Comparison of ENCODE assay signal across 13 cellular contexts in the genomic region with DNA sequence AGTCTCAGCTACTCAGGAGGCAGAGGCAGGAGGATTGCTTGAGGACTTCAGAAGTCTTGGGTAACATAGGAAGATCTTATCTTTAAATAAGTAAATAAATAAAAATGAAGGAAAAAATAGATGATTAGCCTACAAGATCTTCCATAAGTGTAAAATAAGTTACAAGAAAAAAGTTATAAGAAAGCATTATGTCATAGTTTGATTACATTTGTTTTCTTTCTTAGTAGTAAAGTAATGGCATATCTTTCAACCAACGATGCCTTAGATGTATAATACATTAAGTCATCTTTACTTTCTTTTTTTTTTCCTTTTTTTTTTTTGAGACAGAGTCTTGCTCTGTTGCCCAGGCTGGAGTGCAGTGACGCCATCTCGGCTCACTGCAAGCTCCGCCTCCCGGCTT.
"Had no signal": no experiment of that assay in that cellular context is flagged by ENCODE, and none has a peak within 500 bp of the region (broad histone marks: within the 10 kb centered on the region; RNA-seq: fewer than 3 reads in every experiment).

No MANE protein-coding gene starts in this region.

- H3K36me3 Mint-ChIP-seq: activated CD4-positive, alpha-beta memory T cell treated with anti-CD3 and anti-CD28 coated beads for 36 hours; activated CD8-positive, alpha-beta memory T cell treated with anti-CD3 and anti-CD28 coated beads, Interleukin-2, amount 10 ng/mL, durations not matched to agents 7 days and 5 days; activated naive CD4-positive, alpha-beta T cell treated with anti-CD3 and anti-CD28 coated beads, Interleukin-2, amount 10 ng/mL, durations not matched to agents 7 days and 5 days; naive thymus-derived CD8-positive, alpha-beta T cell; stimulated activated memory B cell treated with anti-CD40 and anti-IgM and Interleukin-4, amounts not matched to agents 10 μg/mL and 1 μg/mL and 100 μg/mL, for 72 hours had no signal

- FAIRE-seq: colon, endometrium had no signal

- H3K4me1 Mint-ChIP-seq: activated CD4-positive, alpha-beta T cell treated with anti-CD3 and anti-CD28 coated beads for 36 hours; activated CD8-positive, alpha-beta memory T cell treated with anti-CD3 and anti-CD28 coated beads, Interleukin-2, amount 10 ng/mL, durations not matched to agents 7 days and 5 days; activated naive CD4-positive, alpha-beta T cell treated with anti-CD3 and anti-CD28 coated beads, Interleukin-2, amount 10 ng/mL, durations not matched to agents 7 days and 5 days; naive thymus-derived CD8-positive, alpha-beta T cell; stimulated activated memory B cell treated with anti-CD40 and anti-IgM and Interleukin-4, amounts not matched to agents 10 μg/mL and 1 μg/mL and 100 μg/mL, for 72 hours had no signal

- H3K9me3 Mint-ChIP-seq: activated CD4-positive, alpha-beta memory T cell treated with anti-CD3 and anti-CD28 coated beads for 36 hours; activated naive CD4-positive, alpha-beta T cell treated with anti-CD3 and anti-CD28 coated beads, Interleukin-2, amount 10 ng/mL, durations not matched to agents 7 days and 5 days; naive thymus-derived CD8-positive, alpha-beta T cell; stimulated activated memory B cell treated with anti-CD40 and anti-IgM and Interleukin-4, amounts not matched to agents 10 μg/mL and 1 μg/mL and 100 μg/mL, for 72 hours had no signal

- H3K4me1 ChIP-seq: adrenal gland had no signal

- ATAC-seq: activated CD4-positive, alpha-beta T cell treated with anti-CD3 and anti-CD28 coated beads for 36 hours; activated CD8-positive, alpha-beta memory T cell treated with anti-CD3 and anti-CD28 coated beads, Interleukin-2, amount 10 ng/mL, durations not matched to agents 7 days and 5 days; left lobe of liver; naive thymus-derived CD8-positive, alpha-beta T cell; stimulated activated memory B cell treated with anti-CD40 and anti-IgM and Interleukin-4, amounts not matched to agents 10 μg/mL and 1 μg/mL and 100 μg/mL, for 72 hours had no signal

- H3K4me3 Mint-ChIP-seq: activated CD4-positive, alpha-beta memory T cell treated with anti-CD3 and anti-CD28 coated beads for 36 hours; activated CD4-positive, alpha-beta T cell treated with anti-CD3 and anti-CD28 coated beads for 36 hours; activated CD8-positive, alpha-beta memory T cell treated with anti-CD3 and anti-CD28 coated beads, Interleukin-2, amount 10 ng/mL, durations not matched to agents 7 days and 5 days; activated naive CD4-positive, alpha-beta T cell treated with anti-CD3 and anti-CD28 coated beads, Interleukin-2, amount 10 ng/mL, durations not matched to agents 7 days and 5 days; naive thymus-derived CD8-positive, alpha-beta T cell; stimulated activated memory B cell treated with anti-CD40 and anti-IgM and Interleukin-4, amounts not matched to agents 10 μg/mL and 1 μg/mL and 100 μg/mL, for 72 hours had no signal

- DNase-seq: activated CD4-positive, alpha-beta memory T cell treated with anti-CD3 and anti-CD28 coated beads for 36 hours; activated CD4-positive, alpha-beta T cell treated with anti-CD3 and anti-CD28 coated beads for 36 hours; activated CD8-positive, alpha-beta memory T cell treated with anti-CD3 and anti-CD28 coated beads, Interleukin-2, amount 10 ng/mL, durations not matched to agents 7 days and 5 days; activated naive CD4-positive, alpha-beta T cell treated with anti-CD3 and anti-CD28 coated beads, Interleukin-2, amount 10 ng/mL, durations not matched to agents 7 days and 5 days; activated T-cell treated with anti-CD3 and anti-CD28 coated beads, Interleukin-2, amount 50 U/mL, for 1 hour; adrenal gland; islet precursor cell; naive thymus-derived CD8-positive, alpha-beta T cell; stimulated activated CD4-positive, alpha-beta T cell treated with anti-CD3 and anti-CD28 coated beads, Interleukin-2, amount 100 ng/mL, for 48 hours had no signal

- H3K27ac ChIP-seq: adrenal gland had no signal

- H3K27me3 ChIP-seq: adrenal gland had no signal

- H3K9me3 ChIP-seq: adrenal gland had no signal

- H3K4me3 ChIP-seq: adrenal gland had no signal

- H3K27me3 Mint-ChIP-seq: activated CD4-positive, alpha-beta memory T cell treated with anti-CD3 and anti-CD28 coated beads for 36 hours; stimulated activated memory B cell treated with anti-CD40 and anti-IgM and Interleukin-4, amounts not matched to agents 10 μg/mL and 1 μg/mL and 100 μg/mL, for 72 hours had no signal

- H3K27ac Mint-ChIP-seq: activated CD4-positive, alpha-beta memory T cell treated with anti-CD3 and anti-CD28 coated beads for 36 hours; activated CD4-positive, alpha-beta T cell treated with anti-CD3 and anti-CD28 coated beads for 36 hours; activated CD8-positive, alpha-beta memory T cell treated with anti-CD3 and anti-CD28 coated beads, Interleukin-2, amount 10 ng/mL, durations not matched to agents 7 days and 5 days; activated naive CD4-positive, alpha-beta T cell treated with anti-CD3 and anti-CD28 coated beads, Interleukin-2, amount 10 ng/mL, durations not matched to agents 7 days and 5 days; naive thymus-derived CD8-positive, alpha-beta T cell; stimulated activated memory B cell treated with anti-CD40 and anti-IgM and Interleukin-4, amounts not matched to agents 10 μg/mL and 1 μg/mL and 100 μg/mL, for 72 hours had no signal

- H3K36me3 ChIP-seq: adrenal gland had no signal
